ENCODE assay signal across 8 cellular contexts in genomic region chr2:39123436-39123999, GRCh38. TPM values are rescaled to one million over a fixed set of nuclear protein-coding genes. Genes with fewer than 3 reads are reported as not detected.
DNase-seq lines count a peak whose midpoint lies in the region; ATAC-seq and TF ChIP-seq lines count a peak whose summit lies in the region.

No MANE protein-coding gene starts in this region.

- TF ChIP-seq CTCF in CD8-positive, alpha-beta T cell (IDR thresholded peaks at IDR 0.05) = no peak
- TF ChIP-seq CTCF in Peyer's patch (IDR thresholded peaks at IDR 0.05) (no peak), epithelial cell of proximal tubule (conservative IDR thresholded peaks at IDR 0.05; ENCODE audit: low read depth, low read length) (no peak), ovary (IDR thresholded peaks at IDR 0.05) (no peak)

- peak overlapping the region; percentile 87 for H3K27ac ChIP-seq in CD8-positive, alpha-beta T cell (ENCODE audit: low read depth, low read length)
- H3K27ac ChIP-seq in Peyer's patch = peak overlapping the region; percentile 81 to 95 (median 91)
- H3K27ac ChIP-seq in ovary = peak overlapping the region; percentile 67 to 89

- no peaks in the 10 kb centered on the region for H3K27me3 Mint-ChIP-seq in CD8-positive, alpha-beta T cell (ENCODE audit: low read depth)

- peaks cover 12% of the 10 kb centered on the region for H3K36me3 Mint-ChIP-seq in CD8-positive, alpha-beta T cell

- CTCF ChIA-PET in CD8-positive, alpha-beta T cell (lab: Charles Lee) = interaction anchor here (1.0 to 13.6 kb wide), 5 partner anchors 65 to 104 kb away, joined by 3 to 219 read pairs (median 5); no protein-coding TSS in a partner anchor

- H3K27ac Mint-ChIP-seq in CD8-positive, alpha-beta T cell = peak overlapping the region; percentile 96

- H3K9me3 ChIP-seq in CD8-positive, alpha-beta T cell (ENCODE audit: low read length) = no peaks in the 10 kb centered on the region
- H3K9me3 ChIP-seq in Peyer's patch = no peaks in the 10 kb centered on the region
- no peaks in the 10 kb centered on the region for H3K9me3 ChIP-seq in ovary

- intact Hi-C loops in CD8-positive, alpha-beta T cell (cut with DNase I, micrococcal nuclease) = loop anchor here (5.0 to 10.0 kb wide), 7 partner anchors 176 to 746 kb away; partner anchors contain the start of genes HNRNPLL (in 2 of the 2), ATL2 (in 1 of the 2), DHX57 (in 1 of the 2) and GEMIN6 (in 1 of the 2)
- intact Hi-C loops in ovary (cut with DNase I) = loop anchor here in 1 of 4 donors (5.0 to 10.0 kb wide), 2 partner anchors 49 to 104 kb away; no protein-coding TSS in a partner anchor

- H3K9me3 Mint-ChIP-seq in CD8-positive, alpha-beta T cell = no peaks in the 10 kb centered on the region

- H3K4me1 ChIP-seq in CD8-positive, alpha-beta T cell (ENCODE audit: insufficient read depth, low read length) = peaks cover 41% of the 10 kb centered on the region
- H3K4me1 ChIP-seq in Peyer's patch = peaks cover 0 to 36% (median 1%) of the 10 kb centered on the region in 4 donors
- H3K4me1 ChIP-seq in ovary (ENCODE audit: insufficient read depth) = peaks cover 10% of the 10 kb centered on the region

- POLR2A ChIA-PET in CD8-positive, alpha-beta T cell (lab: Charles Lee) = interaction anchor here (1.0 to 3.6 kb wide), 10 partner anchors 10 to 372 kb away, joined by 3 to 31 read pairs (median 5); partner anchors contain the start of gene SRSF7

- H3K4me3 Mint-ChIP-seq in CD8-positive, alpha-beta T cell = peak overlapping the region; percentile 91

- no peak for DNase-seq in CD8-positive, alpha-beta T cell
- DNase-seq in Peyer's patch (no peak), epithelial cell of proximal tubule (ENCODE audit: low read depth) (no peak), ovary (peak in 4 of 5 donors; percentile 25 to 44 (median 42)), NCI-H1417 (lab: John Stamatoyannopoulos, UW) (no peak)
- DNase-seq in stimulated activated CD4-positive, alpha-beta T cell treated with anti-CD3 and anti-CD28 coated beads, Interleukin-2, amount 100 ng/mL, for 48 hours = no peak

- no peak for ATAC-seq in CD8-positive, alpha-beta T cell
- ATAC-seq in GM21515 (IDR thresholded peaks at IDR 0.05; ENCODE audit: unreplicated experiment) (no peak), GM21390 (IDR thresholded peaks at IDR 0.05; ENCODE audit: unreplicated experiment) (no peak)

- TF ChIP-seq POLR2A in Peyer's patch (IDR thresholded peaks at IDR 0.05) = no peak
- no peak for TF ChIP-seq POLR2A in ovary (IDR thresholded peaks at IDR 0.05)

- H3K36me3 ChIP-seq in CD8-positive, alpha-beta T cell (ENCODE audit: insufficient read depth, low read length) = no peaks in the 10 kb centered on the region
- H3K36me3 ChIP-seq in Peyer's patch (no peaks in the 10 kb centered on the region), ovary (no peaks in the 10 kb centered on the region)

- TF ChIP-seq EP300 in ovary (IDR thresholded peaks at IDR 0.05) = no peak

- 60 to 68% (median 64%) methylated on average over 25 of the region's 25 CpGs for WGBS in ovary, 3 donors

- H3K4me3 ChIP-seq in CD8-positive, alpha-beta T cell (ENCODE audit: low read depth, low read length) = peak overlapping the region; percentile 86
- H3K4me3 ChIP-seq in Peyer's patch (peak overlapping the region; percentile 55 to 77 (median 62)), epithelial cell of proximal tubule (ENCODE audit: low read depth, low read length) (peak overlapping the region; percentile 90), ovary (peak overlapping the region; percentile 68)

- peaks cover 56% of the 10 kb centered on the region for H3K4me1 Mint-ChIP-seq in CD8-positive, alpha-beta T cell (ENCODE audit: low read depth)

- no peaks in the 10 kb centered on the region for H3K27me3 ChIP-seq in CD8-positive, alpha-beta T cell (ENCODE audit: insufficient read depth, low read length)
- H3K27me3 ChIP-seq in Peyer's patch (no peaks in the 10 kb centered on the region), ovary (no peaks in the 10 kb centered on the region)

RNA-seq across cellular contexts. Expression of gene SOS1, which starts 2.7 kb away (rescaled TPM):
- 10 to 100 TPM; 20.2 to 22.8 TPM for total RNA-seq in CD8-positive, alpha-beta T cell
- total RNA-seq in Peyer's patch (10 to 100 TPM; 38.7 to 49.1 (median 40.8) TPM), epithelial cell of proximal tubule (10.2 and 11.7 TPM in 2 replicates), ovary (10 to 100 TPM; 23.2 to 70.1 (median 44.6) TPM)
- 10 to 100 TPM; 14.4 to 38.4 TPM for polyA plus RNA-seq in ovary

Comparison
In these comparisons a context has a peak if more than half of its experiments do, and no peak if none do; other contexts are left out.
1. DNase-seq: peak in ovary (4 of 5); none in CD8-positive, alpha-beta T cell (0 of 7), Peyer's patch (0 of 3), epithelial cell of proximal tubule (single experiment), stimulated activated CD4-positive, alpha-beta T cell treated with anti-CD3 and anti-CD28 coated beads, Interleukin-2, amount 100 ng/mL, for 48 hours (0 of 2) and NCI-H1417 (0 of 3).
2. Peak in every context shown above with its lines, with median percentiles within 50 percentile points of each other: H3K27ac ChIP-seq and H3K4me3 ChIP-seq.